1 cellular context compared by ENCODE assay signal in genomic region chr2:192498747-192499146, GRCh38.
A peak's percentile ranks its signal among the peaks of the same experiment; 100 is the strongest.
TF ChIP-seq lines count a peak whose summit lies in the region.

No MANE protein-coding gene starts in this region.

TF ChIP-seq in H1, 55 proteins besides CTCF, POLR2A, EP300 and RAD21:
- TF ChIP-seq NRF1 (IDR thresholded peaks at IDR 0.05; ENCODE audit: low read depth, low read length), result no peak
- peak; percentile 63 for TF ChIP-seq E2F6 (IDR thresholded peaks at IDR 0.05)
